ENCODE assay signal across 8 cellular contexts in the genomic region with DNA sequence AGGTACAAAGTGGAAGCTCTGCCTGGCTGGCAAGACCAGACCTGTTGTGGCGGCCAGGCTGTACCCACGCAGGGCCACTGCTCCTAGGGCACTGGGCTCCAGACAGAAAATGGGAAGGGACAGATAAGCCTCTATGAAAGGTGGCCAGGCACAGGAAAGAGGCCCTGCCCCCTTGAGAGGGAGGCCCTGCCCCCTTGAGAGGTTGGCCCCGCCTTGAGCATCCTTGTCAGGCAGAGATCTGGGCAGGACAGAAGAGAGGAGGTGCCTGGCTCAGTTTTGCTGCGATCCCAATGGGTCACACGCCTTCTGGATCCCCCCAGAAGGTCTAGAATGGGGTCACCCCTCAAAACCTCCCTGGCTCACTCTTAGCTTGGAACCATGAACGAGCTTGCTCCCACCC. TPM values are rescaled to one million over a fixed set of nuclear protein-coding genes. Genes with fewer than 3 reads are reported as not detected.
A peak's percentile ranks its signal among the peaks of the same experiment; 100 is the strongest.
DNase-seq lines count a peak whose midpoint lies in the region; ATAC-seq and TF ChIP-seq lines count a peak whose summit lies in the region.

No MANE protein-coding gene starts in this region.

- H3K4me2 ChIP-seq in hepatocyte = no peak overlapping the region

- H3K36me3 ChIP-seq in cardiac muscle cell = no peaks in the 10 kb centered on the region
- H3K36me3 ChIP-seq in WERI-Rb-1 = no peaks in the 10 kb centered on the region
- no peaks in the 10 kb centered on the region for H3K36me3 ChIP-seq in hepatocyte (replicated peaks; ENCODE audit: insufficient read depth, low read depth)

- H4K20me1 ChIP-seq in hepatocyte (ENCODE audit: insufficient read depth, poor library complexity, severe bottlenecking) = no peaks in the 10 kb centered on the region

- H3K9me3 Mint-ChIP-seq in type B pancreatic cell = peaks cover 4% of the 10 kb centered on the region

- peaks cover 91% of the 10 kb centered on the region for H3K79me2 ChIP-seq in hepatocyte

- H3K4me1 Mint-ChIP-seq in type B pancreatic cell (ENCODE audit: unreplicated experiment) = peaks cover 51% of the 10 kb centered on the region

- no peaks in the 10 kb centered on the region for H3K9me2 ChIP-seq in hepatocyte (replicated peaks; ENCODE audit: insufficient read depth)

- ATAC-seq in Right ventricle myocardium superior (ENCODE audit: poor library complexity) = no peak
- no peak for ATAC-seq in GM21786 (IDR thresholded peaks at IDR 0.05; ENCODE audit: unreplicated experiment)
- ATAC-seq in HG02938 (IDR thresholded peaks at IDR 0.05; ENCODE audit: unreplicated experiment) = no peak

- H3K9me3 ChIP-seq in cardiac muscle cell (ENCODE audit: low read depth) (no peaks in the 10 kb centered on the region), WERI-Rb-1 (ENCODE audit: severe bottlenecking) (no peaks in the 10 kb centered on the region), hepatocyte (ENCODE audit: low read depth) (no peaks in the 10 kb centered on the region)

- H3K36me3 Mint-ChIP-seq in type B pancreatic cell = no peaks in the 10 kb centered on the region

- no peak for DNase-seq in cardiac muscle cell (ENCODE audit: low read depth in 1 of 2, low spot score in 1 of 2)
- no peak for DNase-seq in Right ventricle myocardium superior
- DNase-seq in WERI-Rb-1 = peak; percentile 49
- DNase-seq in hepatocyte (ENCODE audit: low spot score) = no peak
- no peak for DNase-seq in type B pancreatic cell (ENCODE audit: extremely low spot score, unreplicated experiment)
- DNase-seq in SKM-1 treated with dmso at 0.1 percent for 144 hours (lab: John Stamatoyannopoulos, UW; ENCODE audit: unreplicated experiment) = no peak

- no peaks in the 10 kb centered on the region for H3K27me3 Mint-ChIP-seq in type B pancreatic cell

- H3K27me3 ChIP-seq in cardiac muscle cell (no peaks in the 10 kb centered on the region), WERI-Rb-1 (ENCODE audit: insufficient read depth, low read depth, severe bottlenecking) (no peaks in the 10 kb centered on the region), hepatocyte (no peaks in the 10 kb centered on the region)

- TF ChIP-seq CTCF in cardiac muscle cell (IDR thresholded peaks at IDR 0.05; ENCODE audit: low read depth, low read length) (no peak), WERI-Rb-1 (IDR thresholded peaks at IDR 0.05; ENCODE audit: low read depth, low read length) (no peak), hepatocyte (IDR thresholded peaks at IDR 0.05; ENCODE audit: poor library complexity) (no peak), type B pancreatic cell (conservative IDR thresholded peaks at IDR 0.05) (no peak)

- no peak overlapping the region for H2AFZ ChIP-seq in hepatocyte

- intact Hi-C loops in Right ventricle myocardium superior (cut with DNase I) = no loop called here

- H3K4me1 ChIP-seq in cardiac muscle cell (ENCODE audit: low read depth) (peaks cover 32% of the 10 kb centered on the region), hepatocyte (ENCODE audit: insufficient read depth) (peaks cover 54% of the 10 kb centered on the region)

- no peak overlapping the region for H3K4me3 ChIP-seq in cardiac muscle cell
- no peak overlapping the region for H3K4me3 ChIP-seq in WERI-Rb-1 (ENCODE audit: low read depth, low read length)
- no peak overlapping the region for H3K4me3 ChIP-seq in hepatocyte

- 82% methylated on average over 6 of the region's 6 CpGs for WGBS in hepatocyte (ENCODE audit: low lambda C conversion rate, missing lambda C conversion rate)

- H3K4me3 Mint-ChIP-seq in type B pancreatic cell = no peak overlapping the region

- H3K27ac ChIP-seq in cardiac muscle cell (peak overlapping the region; percentile 70), WERI-Rb-1 (no peak overlapping the region), hepatocyte (peak overlapping the region; percentile 85)

- H3K27ac Mint-ChIP-seq in type B pancreatic cell = peak overlapping the region; percentile 56

RNA-seq across cellular contexts. Expression of a gene that starts 17.4 kb away (rescaled TPM):
- total RNA-seq in cardiac muscle cell (43.8 and 59.1 TPM in 2 replicates), Right ventricle myocardium superior (45.3 TPM), hepatocyte (35.1 and 60.8 TPM in 2 replicates), type B pancreatic cell (ENCODE audit: low replicate concordance) (37.2 and 49.8 TPM in 2 replicates)
- polyA plus RNA-seq in cardiac muscle cell (42.4 and 57.8 TPM in 2 replicates), hepatocyte (84.4 and 90.6 TPM in 2 replicates)
